Comparison of ENCODE assay signal across 1 cellular context in genomic region chr1:164576311-164577271, GRCh38.
TF ChIP-seq lines count a peak whose summit lies in the region.

No MANE protein-coding gene starts in this region.

TF ChIP-seq in H1, 55 proteins besides CTCF, POLR2A, EP300 and RAD21 (continued from another document):
- TF ChIP-seq, protein P1, sequence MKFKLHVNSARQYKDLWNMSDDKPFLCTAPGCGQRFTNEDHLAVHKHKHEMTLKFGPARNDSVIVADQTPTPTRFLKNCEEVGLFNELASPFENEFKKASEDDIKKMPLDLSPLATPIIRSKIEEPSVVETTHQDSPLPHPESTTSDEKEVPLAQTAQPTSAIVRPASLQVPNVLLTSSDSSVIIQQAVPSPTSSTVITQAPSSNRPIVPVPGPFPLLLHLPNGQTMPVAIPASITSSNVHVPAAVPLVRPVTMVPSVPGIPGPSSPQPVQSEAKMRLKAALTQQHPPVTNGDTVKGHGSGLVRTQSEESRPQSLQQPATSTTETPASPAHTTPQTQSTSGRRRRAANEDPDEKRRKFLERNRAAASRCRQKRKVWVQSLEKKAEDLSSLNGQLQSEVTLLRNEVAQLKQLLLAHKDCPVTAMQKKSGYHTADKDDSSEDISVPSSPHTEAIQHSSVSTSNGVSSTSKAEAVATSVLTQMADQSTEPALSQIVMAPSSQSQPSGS (IDR thresholded peaks at IDR 0.05; ENCODE audit: low read length) = no peak
- TF ChIP-seq TEAD4 (IDR thresholded peaks at IDR 0.05; ENCODE audit: low read depth, low read length) (no peak), SIN3A (conservative IDR thresholded peaks at IDR 0.05 in 1 of 2, IDR thresholded peaks at IDR 0.05 in 1 of 2; ENCODE audit: low read depth in 1 of 2, low read length in 2 of 2) (0 out of 4 replicates have a peak, but pooled peaks of 1 of the 2 experiments have one; percentile 17)
TF ChIP-seq in H1: peak in this region for 7.
